8 cellular contexts compared by ENCODE assay signal in genomic region chr16:2777231-2777902, GRCh38. TPM values are rescaled to one million over a fixed set of nuclear protein-coding genes. Genes with fewer than 3 reads are reported as not detected.
A peak's percentile ranks its signal among the peaks of the same experiment; 100 is the strongest.
DNase-seq lines count a peak whose midpoint lies in the region; ATAC-seq, FAIRE-seq and TF ChIP-seq lines count a peak whose summit lies in the region.

Gene ELOB, minus strand, starts transcription at chr16:2777280. Its CDS starts 41 bp downstream, at chr16:2777239.

- CTCF ChIA-PET in OCI-LY7 (lab: Charles Lee; ENCODE audit: unreplicated experiment) = no interaction called here

- H3K4me1 ChIP-seq in OCI-LY7 (ENCODE audit: insufficient read depth, low read length, poor library complexity, severe bottlenecking) (peaks cover 18% of the 10 kb centered on the region), mucosa of rectum (ENCODE audit: control insufficient read depth in 2 of 2, insufficient read depth in 2 of 2, low read length in 2 of 2) (peaks cover 23 to 25% of the 10 kb centered on the region in 2 donors)

- H3K27me3 ChIP-seq in mucosa of rectum (ENCODE audit: control insufficient read depth in 2 of 2, insufficient read depth in 2 of 2, low read length in 2 of 2) = no peaks in the 10 kb centered on the region

- TF ChIP-seq CTCF in OCI-LY7 (conservative IDR thresholded peaks at IDR 0.05; ENCODE audit: low read length) (no peak), epithelial cell of proximal tubule (conservative IDR thresholded peaks at IDR 0.05; ENCODE audit: low read depth, low read length) (no peak)

- H4K20me1 ChIP-seq in OCI-LY7 (ENCODE audit: insufficient read depth, low read length) = peaks cover 10% of the 10 kb centered on the region; the same call in 1 of the 2 replicates

- peak within 1 kb of the TSS; percentile 60 for H3K27ac ChIP-seq in OCI-LY7 (ENCODE audit: low read depth, low read length, poor library complexity, severe bottlenecking)
- H3K27ac ChIP-seq in mucosa of rectum (ENCODE audit: low read depth in 2 of 2, low read length in 2 of 2) = peak within 1 kb of the TSS; percentile 99 to 100

- DNase-seq in COLO668 (lab: John Stamatoyannopoulos, UW; ENCODE audit: unreplicated experiment) = peak; percentile 94
- peak; percentile 86 for DNase-seq in HTR-8/SVneo (ENCODE audit: insufficient read length, low spot score)
- DNase-seq in OCI-LY7 (ENCODE audit: low spot score) = peak; percentile 89
- peak; percentile 89 for DNase-seq in activated T-cell treated with anti-CD3 and anti-CD28 coated beads for 48 hours (ENCODE audit: low read depth)
- no peak for DNase-seq in epithelial cell of proximal tubule (ENCODE audit: low read depth)
- peak; percentile 74 to 78 for DNase-seq in stimulated activated CD8-positive, alpha-beta memory T cell treated with anti-CD3 and anti-CD28 coated beads, Interleukin-4, amount 100 ng/mL, for 4 hours (ENCODE audit: low read depth in 2 of 2, low spot score in 1 of 2)

- POLR2A ChIA-PET in OCI-LY7 (lab: Charles Lee) = no interaction called here

- peak; percentile 80 for FAIRE-seq in HTR-8/SVneo (lab: Jason Lieb, UNC)

- intact Hi-C loops in OCI-LY7 (cut with micrococcal nuclease; ENCODE audit: unreplicated experiment) = loop anchor here (1.0 to 2.0 kb wide), 2 partner anchors 25 to 57 kb away; partner anchors contain the start of genes PRSS27 and SRRM2

- H3K79me2 ChIP-seq in OCI-LY7 (ENCODE audit: insufficient read depth, low read depth, low read length) = peaks cover 26% of the 10 kb centered on the region

- no peaks in the 10 kb centered on the region for H3K9me3 ChIP-seq in OCI-LY7 (ENCODE audit: low read length)
- no peaks in the 10 kb centered on the region for H3K9me3 ChIP-seq in mucosa of rectum (ENCODE audit: control insufficient read depth in 2 of 2, low read length in 2 of 2)

- peak within 1 kb of the TSS; percentile 100 for H3K9ac ChIP-seq in mucosa of rectum (ENCODE audit: low read depth in 1 of 2, low read length in 2 of 2)

- peak within 1 kb of the TSS; percentile 89 for H3K4me2 ChIP-seq in OCI-LY7 (ENCODE audit: low read length)

- H3K4me3 ChIP-seq in OCI-LY7 (ENCODE audit: low read depth, low read length, poor library complexity, severe bottlenecking) (peak within 1 kb of the TSS; percentile 89), epithelial cell of proximal tubule (ENCODE audit: low read depth, low read length) (peak within 1 kb of the TSS; percentile 78), mucosa of rectum (ENCODE audit: low read length in 2 of 2) (peak within 1 kb of the TSS; percentile 95 to 96)

- H3K9me2 ChIP-seq in OCI-LY7 (ENCODE audit: insufficient read depth, low read length) = no peaks in the 10 kb centered on the region

- H2AFZ ChIP-seq in OCI-LY7 (ENCODE audit: low read length) = peak within 1 kb of the TSS; percentile 28

- TSS peak; percentile 80 for BruUV-seq in OCI-LY7 (replicated peaks; lab: Mats Ljungman, UMichigan)

- H3K36me3 ChIP-seq in OCI-LY7 (ENCODE audit: insufficient read depth, low read length) = peaks cover 33% of the 10 kb centered on the region
- peaks cover 20 to 27% of the 10 kb centered on the region in 2 donors for H3K36me3 ChIP-seq in mucosa of rectum (ENCODE audit: control insufficient read depth in 2 of 2, insufficient read depth in 2 of 2, low read length in 2 of 2)

- peak; percentile 75 for ATAC-seq in GM19467 (IDR thresholded peaks at IDR 0.05; ENCODE audit: unreplicated experiment)

RNA-seq across cellular contexts. Expression of gene ELOB, which starts in this region (rescaled TPM):
- 282 and 285 TPM in 2 replicates for total RNA-seq in OCI-LY7 (2014; rRNA removed; shearing (Covaris generic))
- total RNA-seq in OCI-LY7 (2022) (204 and 209 TPM in 2 replicates), epithelial cell of proximal tubule (276 and 311 TPM in 2 replicates)
